Comparison of ENCODE assay signal across 15 cellular contexts in genomic region chr11:31968774-31969433, GRCh38.
DNase-seq lines count a peak whose midpoint lies in the region; ATAC-seq and TF ChIP-seq lines count a peak whose summit lies in the region.
"Had no signal": no experiment of that assay in that cellular context is flagged by ENCODE, and none has a peak within 500 bp of the region (broad histone marks: within the 10 kb centered on the region; RNA-seq: fewer than 3 reads in every experiment).

No MANE protein-coding gene starts in this region.

- ATAC-seq in SK-N-SH treated with all-trans-retinoic acid at 6 μM for 48 hours, result peak; percentile 94
- ATAC-seq in HG03457 (IDR thresholded peaks at IDR 0.05; ENCODE audit: unreplicated experiment), result no peak
- ATAC-seq: HCT116; stimulated activated memory B cell treated with anti-CD40 and anti-IgM and Interleukin-4, amounts not matched to agents 10 μg/mL and 1 μg/mL and 100 μg/mL, for 72 hours had no signal

- no peak overlapping the region for H3K27ac ChIP-seq in effector memory CD4-positive, alpha-beta T cell (ENCODE audit: insufficient read depth, low read length, poor library complexity, severe bottlenecking)

- no peaks in the 10 kb centered on the region for H3K4me1 ChIP-seq in effector memory CD4-positive, alpha-beta T cell (ENCODE audit: control insufficient read depth, insufficient read depth, low read length, poor library complexity, severe bottlenecking)

- peaks cover 15% of the 10 kb centered on the region for H3K4me1 Mint-ChIP-seq in HFFc6 (ENCODE audit: low read depth)
- H3K4me1 Mint-ChIP-seq: stimulated activated memory B cell treated with anti-CD40 and anti-IgM and Interleukin-4, amounts not matched to agents 10 μg/mL and 1 μg/mL and 100 μg/mL, for 72 hours had no signal

- peak; percentile 28 for DNase-seq in AG04449 (ENCODE audit: low read depth, low spot score)
- DNase-seq in HFFc6, result peak; percentile 82
- DNase-seq in glomerular visceral epithelial cell (ENCODE audit: extremely low spot score), result peak; percentile 13
- DNase-seq in DMS53 treated with DMSO at 0.1 percent for 48 hours (lab: John Stamatoyannopoulos, UW; ENCODE audit: unreplicated experiment), result no peak
- no peak for DNase-seq in effector memory CD4-positive, alpha-beta T cell
- no peak for DNase-seq in stimulated activated naive CD4-positive, alpha-beta T cell (lab: John Stamatoyannopoulos, UW)
- DNase-seq: activated CD8-positive, alpha-beta memory T cell treated with anti-CD3 and anti-CD28 coated beads for 24 hours; AML-193; kidney; nephron progenitor cell had no signal

- H3K9me3 Mint-ChIP-seq in HFFc6, result no peaks in the 10 kb centered on the region
- H3K9me3 Mint-ChIP-seq: stimulated activated memory B cell treated with anti-CD40 and anti-IgM and Interleukin-4, amounts not matched to agents 10 μg/mL and 1 μg/mL and 100 μg/mL, for 72 hours; T-helper 1 cell treated with Interleukin-12 subunit alpha and Interleukin-12 subunit beta and Interleukin-4 antibody, amounts not matched to agents 30 μg/mL and 1 μg/mL, for 36 hours had no signal

- H3K27me3 Mint-ChIP-seq in HFFc6 (ENCODE audit: insufficient read depth), result peaks cover 15% of the 10 kb centered on the region
- H3K27me3 Mint-ChIP-seq: stimulated activated memory B cell treated with anti-CD40 and anti-IgM and Interleukin-4, amounts not matched to agents 10 μg/mL and 1 μg/mL and 100 μg/mL, for 72 hours had no signal

- POLR2A ChIA-PET in AG04449 (lab: Yijun Ruan, JAX), result no interaction called here

- H3K4me3 Mint-ChIP-seq in HFFc6, result peak overlapping the region; percentile 57
- H3K4me3 Mint-ChIP-seq: nephron progenitor cell; stimulated activated memory B cell treated with anti-CD40 and anti-IgM and Interleukin-4, amounts not matched to agents 10 μg/mL and 1 μg/mL and 100 μg/mL, for 72 hours; T-helper 1 cell treated with Interleukin-12 subunit alpha and Interleukin-12 subunit beta and Interleukin-4 antibody, amounts not matched to agents 30 μg/mL and 1 μg/mL, for 36 hours had no signal

- H3K36me3 Mint-ChIP-seq in HFFc6 (ENCODE audit: low read depth), result no peaks in the 10 kb centered on the region
- H3K36me3 Mint-ChIP-seq: stimulated activated memory B cell treated with anti-CD40 and anti-IgM and Interleukin-4, amounts not matched to agents 10 μg/mL and 1 μg/mL and 100 μg/mL, for 72 hours had no signal

- no peak overlapping the region for H3K4me3 ChIP-seq in AG04449 (ENCODE audit: low read depth, low read length)
- H3K4me3 ChIP-seq in effector memory CD4-positive, alpha-beta T cell (ENCODE audit: insufficient read depth, low read depth, low read length, poor library complexity, severe bottlenecking), result no peak overlapping the region

- no peaks in the 10 kb centered on the region for H3K36me3 ChIP-seq in effector memory CD4-positive, alpha-beta T cell (ENCODE audit: control insufficient read depth, insufficient read depth, low read length)

- peak overlapping the region; percentile 55 for H3K27ac Mint-ChIP-seq in HFFc6
- H3K27ac Mint-ChIP-seq: nephron progenitor cell; stimulated activated memory B cell treated with anti-CD40 and anti-IgM and Interleukin-4, amounts not matched to agents 10 μg/mL and 1 μg/mL and 100 μg/mL, for 72 hours; T-helper 1 cell treated with Interleukin-12 subunit alpha and Interleukin-12 subunit beta and Interleukin-4 antibody, amounts not matched to agents 30 μg/mL and 1 μg/mL, for 36 hours had no signal

- no peaks in the 10 kb centered on the region for H3K27me3 ChIP-seq in effector memory CD4-positive, alpha-beta T cell (replicated peaks; ENCODE audit: control insufficient read depth, insufficient read depth, low read length, poor library complexity, severe bottlenecking)

- CTCF ChIA-PET in AG04449 (lab: Yijun Ruan, JAX), result interaction anchor here (0.7 to 4.8 kb wide), 6 partner anchors 11 to 158 kb away, joined by 3 to 80 read pairs (median 6); no protein-coding TSS in a partner anchor

- no peak for TF ChIP-seq CTCF in AG04449 (IDR thresholded peaks at IDR 0.05; ENCODE audit: insufficient read depth, low read length, missing control alignments)
- TF ChIP-seq CTCF in HFFc6 (IDR thresholded peaks at IDR 0.05), result no peak

- H3K9me3 ChIP-seq in effector memory CD4-positive, alpha-beta T cell (ENCODE audit: control insufficient read depth, low read length), result no peaks in the 10 kb centered on the region

TF ChIP-seq in SK-N-SH treated with all-trans-retinoic acid at 6 μM for 48 hours, 23 proteins besides CTCF, POLR2A, EP300 and RAD21:
- TF ChIP-seq, protein P1, sequence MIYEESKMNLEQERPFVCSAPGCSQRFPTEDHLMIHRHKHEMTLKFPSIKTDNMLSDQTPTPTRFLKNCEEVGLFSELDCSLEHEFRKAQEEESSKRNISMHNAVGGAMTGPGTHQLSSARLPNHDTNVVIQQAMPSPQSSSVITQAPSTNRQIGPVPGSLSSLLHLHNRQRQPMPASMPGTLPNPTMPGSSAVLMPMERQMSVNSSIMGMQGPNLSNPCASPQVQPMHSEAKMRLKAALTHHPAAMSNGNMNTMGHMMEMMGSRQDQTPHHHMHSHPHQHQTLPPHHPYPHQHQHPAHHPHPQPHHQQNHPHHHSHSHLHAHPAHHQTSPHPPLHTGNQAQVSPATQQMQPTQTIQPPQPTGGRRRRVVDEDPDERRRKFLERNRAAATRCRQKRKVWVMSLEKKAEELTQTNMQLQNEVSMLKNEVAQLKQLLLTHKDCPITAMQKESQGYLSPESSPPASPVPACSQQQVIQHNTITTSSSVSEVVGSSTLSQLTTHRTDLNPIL (CRISPR knock-in tag; IDR thresholded peaks at IDR 0.05; ENCODE audit: low read depth), result no peak
- TF ChIP-seq RARB (CRISPR knock-in tag; IDR thresholded peaks at IDR 0.05) (no peak), PATZ1 (CRISPR knock-in tag; IDR thresholded peaks at IDR 0.05; ENCODE audit: borderline replicate concordance) (peak; percentile 53; the same call in 1 of the 2 replicates), ISL1 (CRISPR knock-in tag; IDR thresholded peaks at IDR 0.05) (peak; percentile 90), TCF4 (CRISPR knock-in tag; IDR thresholded peaks at IDR 0.05; ENCODE audit: borderline replicate concordance) (peak; percentile 59; the same call in 1 of the 2 replicates), ARNTL (CRISPR knock-in tag; IDR thresholded peaks at IDR 0.05; ENCODE audit: borderline replicate concordance, low read depth) (no peak), ZNF8 (CRISPR knock-in tag; IDR thresholded peaks at IDR 0.05) (no peak)

Comparison
In these comparisons a context has a peak if more than half of its experiments do, and no peak if none do; other contexts are left out.
1. DNase-seq: peak in AG04449 (single experiment), HFFc6 (single experiment) and glomerular visceral epithelial cell (single experiment); none in DMS53 treated with DMSO at 0.1 percent for 48 hours (single experiment), effector memory CD4-positive, alpha-beta T cell (0 of 3) and stimulated activated naive CD4-positive, alpha-beta T cell (0 of 6).